Comparison of ENCODE assay signal across 21 cellular contexts in genomic region chr3:174280186-174280585, GRCh38.
"Had no signal": no experiment of that assay in that cellular context is flagged by ENCODE, and none has a peak within 500 bp of the region (broad histone marks: within the 10 kb centered on the region; RNA-seq: fewer than 3 reads in every experiment).

No MANE protein-coding gene starts in this region.

- H3K9me3 ChIP-seq: colonic mucosa, gastroesophageal sphincter, heart right ventricle, left lung, lower lobe of right lung, mucosa of descending colon had no signal

- H3K4me1 ChIP-seq: colonic mucosa, foreskin keratinocyte, gastroesophageal sphincter, heart right ventricle, left lung, lower lobe of right lung had no signal

- H3K27ac ChIP-seq: colonic mucosa, epithelial cell of prostate, foreskin keratinocyte, gastroesophageal sphincter, heart right ventricle, left lung, lower lobe of right lung had no signal

- H3K27me3 ChIP-seq: colonic mucosa, foreskin keratinocyte, gastroesophageal sphincter, heart right ventricle, left lung had no signal

- H3K36me3 ChIP-seq: colonic mucosa, heart right ventricle, left lung, lower lobe of right lung had no signal

- DNase-seq: colonic mucosa; cortex of kidney; effector CD8-positive, alpha-beta T cell; effector memory CD8-positive, alpha-beta T cell; endodermal cell; erythroblast; foreskin keratinocyte; heart right ventricle; hippocampal formation; left cardiac atrium; left lung; left ventricle myocardium superior; lower lobe of right lung; mesenchymal stem cell; mucosa of descending colon; naive B cell had no signal

- FAIRE-seq: islet of Langerhans, keratinocyte had no signal

- ATAC-seq: effector memory CD8-positive, alpha-beta T cell; esophagus mucosa; foreskin keratinocyte; gastroesophageal sphincter; heart right ventricle; left cardiac atrium; left lung; left ventricle myocardium superior; lower lobe of right lung; mucosa of descending colon had no signal

- H3K4me3 ChIP-seq: colonic mucosa, gastroesophageal sphincter, heart right ventricle, left lung, lower lobe of right lung, mucosa of descending colon had no signal
